ENCODE assay signal across 8 cellular contexts in genomic region chr6:109441069-109441816, GRCh38. TPM values are rescaled to one million over a fixed set of nuclear protein-coding genes. Genes with fewer than 3 reads are reported as not detected.
DNase-seq lines count a peak whose midpoint lies in the region; ATAC-seq and TF ChIP-seq lines count a peak whose summit lies in the region.

No MANE protein-coding gene starts in this region.

- H3K4me3 ChIP-seq in OCI-LY3 (ENCODE audit: low read length) (peak overlapping the region; percentile 92), retinal pigment epithelial cell (ENCODE audit: low read length) (peak overlapping the region; percentile 60)

- no peaks in the 10 kb centered on the region for H4K20me1 ChIP-seq in OCI-LY3 (ENCODE audit: insufficient read depth, low read length)

- POLR2A ChIA-PET in activated naive CD8-positive, alpha-beta T cell treated with anti-CD3 and anti-CD28 coated beads, Interleukin-2, amount 10 ng/mL, durations not matched to agents 7 days and 5 days (lab: Charles Lee): interaction anchor here (0.6 to 5.7 kb wide), 19 partner anchors 9 to 346 kb away, joined by 3 to 84 read pairs (median 5); partner anchors contain the start of genes CD164, CEP57L1, MICAL1 and SESN1

- H2AFZ ChIP-seq in OCI-LY3 (ENCODE audit: low read depth, low read length): peak overlapping the region; percentile 83

- peak; percentile 9 for TF ChIP-seq CTCF in CD14-positive monocyte (IDR thresholded peaks at IDR 0.05)
- no peak for TF ChIP-seq CTCF in OCI-LY3 (IDR thresholded peaks at IDR 0.05; ENCODE audit: low read depth, low read length)
- TF ChIP-seq CTCF in retinal pigment epithelial cell (conservative IDR thresholded peaks at IDR 0.05; ENCODE audit: low read depth, low read length): peak; percentile 30

- H3K9me3 ChIP-seq in OCI-LY3 (ENCODE audit: insufficient read depth, low read length): no peaks in the 10 kb centered on the region

- peak overlapping the region; percentile 96 for H3K4me3 Mint-ChIP-seq in CD14-positive monocyte
- peak overlapping the region; percentile 93 for H3K4me3 Mint-ChIP-seq in activated naive CD8-positive, alpha-beta T cell treated with anti-CD3 and anti-CD28 coated beads, Interleukin-2, amount 10 ng/mL, durations not matched to agents 7 days and 5 days

- ATAC-seq in GM19043 (IDR thresholded peaks at IDR 0.05; ENCODE audit: low read depth, unreplicated experiment) (peak; percentile 14), HG03378 (IDR thresholded peaks at IDR 0.05; ENCODE audit: unreplicated experiment) (peak; percentile 20), left cardiac atrium (peak; percentile 35 to 53)
- ATAC-seq in activated naive CD8-positive, alpha-beta T cell treated with anti-CD3 and anti-CD28 coated beads, Interleukin-2, amount 10 ng/mL, durations not matched to agents 7 days and 5 days (ENCODE audit: low read depth): peak; percentile 12

- peak overlapping the region; percentile 87 to 97 (median 92) for H3K27ac Mint-ChIP-seq in CD14-positive monocyte
- H3K27ac Mint-ChIP-seq in activated naive CD8-positive, alpha-beta T cell treated with anti-CD3 and anti-CD28 coated beads, Interleukin-2, amount 10 ng/mL, durations not matched to agents 7 days and 5 days: peak overlapping the region; percentile 80

- H3K79me2 ChIP-seq in OCI-LY3 (ENCODE audit: low read length): peaks cover 7% of the 10 kb centered on the region; the same call in 1 of the 2 replicates

- H3K4me2 ChIP-seq in OCI-LY3 (ENCODE audit: low read length): peak overlapping the region; percentile 97

- H3K27me3 ChIP-seq in OCI-LY3 (ENCODE audit: low read depth, low read length): no peaks in the 10 kb centered on the region

- DNase-seq in CD14-positive monocyte (ENCODE audit: low spot score) (no peak), left cardiac atrium (peak; percentile 60), retinal pigment epithelial cell (ENCODE audit: low read depth) (no peak), amniotic stem cell (lab: John Stamatoyannopoulos, UW) (no peak)
- DNase-seq in activated naive CD8-positive, alpha-beta T cell treated with anti-CD3 and anti-CD28 coated beads, Interleukin-2, amount 10 ng/mL, durations not matched to agents 7 days and 5 days: peak; percentile 58

- peaks cover 10% of the 10 kb centered on the region for H3K36me3 ChIP-seq in OCI-LY3 (replicated peaks; ENCODE audit: low read depth, low read length)

- intact Hi-C loops in CD14-positive monocyte (cut with micrococcal nuclease): loop anchor here (2.0 to 5.0 kb wide), 2 partner anchors 41 to 56 kb away; partner anchors contain the start of gene ZBTB24 (in 2 of the 2)
- intact Hi-C loops in left cardiac atrium (cut with DNase I): no loop called here

- H3K4me1 ChIP-seq in OCI-LY3 (ENCODE audit: low read length): peaks cover 10% of the 10 kb centered on the region

- peak overlapping the region; percentile 90 for H3K9ac ChIP-seq in OCI-LY3 (ENCODE audit: low read length)

- H3K9me3 Mint-ChIP-seq in CD14-positive monocyte: no peaks in the 10 kb centered on the region
- no peaks in the 10 kb centered on the region for H3K9me3 Mint-ChIP-seq in activated naive CD8-positive, alpha-beta T cell treated with anti-CD3 and anti-CD28 coated beads, Interleukin-2, amount 10 ng/mL, durations not matched to agents 7 days and 5 days

- H3K27ac ChIP-seq in OCI-LY3 (ENCODE audit: low read length): peak overlapping the region; percentile 49

- H3K36me3 Mint-ChIP-seq in CD14-positive monocyte: peaks cover 35 to 38% of the 10 kb centered on the region in 2 donors
- peaks cover 13% of the 10 kb centered on the region for H3K36me3 Mint-ChIP-seq in activated naive CD8-positive, alpha-beta T cell treated with anti-CD3 and anti-CD28 coated beads, Interleukin-2, amount 10 ng/mL, durations not matched to agents 7 days and 5 days

- H3K27me3 Mint-ChIP-seq in CD14-positive monocyte (ENCODE audit: low read depth in 3 of 3): peaks cover 1 to 9% (median 4%) of the 10 kb centered on the region in 3 donors
- no peaks in the 10 kb centered on the region for H3K27me3 Mint-ChIP-seq in activated naive CD8-positive, alpha-beta T cell treated with anti-CD3 and anti-CD28 coated beads, Interleukin-2, amount 10 ng/mL, durations not matched to agents 7 days and 5 days

- peaks cover 28% of the 10 kb centered on the region for H3K4me1 Mint-ChIP-seq in CD14-positive monocyte
- H3K4me1 Mint-ChIP-seq in activated naive CD8-positive, alpha-beta T cell treated with anti-CD3 and anti-CD28 coated beads, Interleukin-2, amount 10 ng/mL, durations not matched to agents 7 days and 5 days: peaks cover 16% of the 10 kb centered on the region

RNA-seq across cellular contexts. Expression of gene SMPD2, which starts 0.7 kb away (rescaled TPM):
- 10 to 100 TPM in 1 of 2 donors, 1 to 10 TPM in 1; 9.5 to 12.3 TPM for polyA plus RNA-seq in CD14-positive monocyte
- total RNA-seq in activated naive CD8-positive, alpha-beta T cell treated with anti-CD3 and anti-CD28 coated beads, Interleukin-2, amount 10 ng/mL, durations not matched to agents 7 days and 5 days: 10 to 100 TPM; 15.6 to 16.6 TPM
- total RNA-seq in left cardiac atrium: 1 to 10 TPM; 4.8 to 5.7 TPM

RNA-seq across cellular contexts. Expression of gene PPIL6, which starts 0.8 kb away (rescaled TPM):
- polyA plus RNA-seq in CD14-positive monocyte: under 1 TPM; 0.14 to 0.28 TPM
- under 1 TPM; 0.17 to 0.53 TPM for total RNA-seq in activated naive CD8-positive, alpha-beta T cell treated with anti-CD3 and anti-CD28 coated beads, Interleukin-2, amount 10 ng/mL, durations not matched to agents 7 days and 5 days
- 1 to 10 TPM; 3.0 to 3.5 TPM for total RNA-seq in left cardiac atrium

RNA-seq across cellular contexts. Expression of gene MICAL1, which starts 14.3 kb away (rescaled TPM):
- polyA plus RNA-seq in CD14-positive monocyte: 10 to 100 TPM in 1 of 2 donors, 1 to 10 TPM in 1; 7.5 to 13.2 TPM
- 10 to 100 TPM; 80.4 to 81.5 TPM for total RNA-seq in activated naive CD8-positive, alpha-beta T cell treated with anti-CD3 and anti-CD28 coated beads, Interleukin-2, amount 10 ng/mL, durations not matched to agents 7 days and 5 days
- 1 to 10 TPM; 9.8 to 9.9 TPM for total RNA-seq in left cardiac atrium

RNA-seq across cellular contexts. Expression of gene ZBTB24, which starts 41.8 kb away (rescaled TPM):
- polyA plus RNA-seq in CD14-positive monocyte: 1 to 10 TPM; 3.4 to 4.7 TPM
- 10 to 100 TPM; 19.7 to 20.0 TPM for total RNA-seq in activated naive CD8-positive, alpha-beta T cell treated with anti-CD3 and anti-CD28 coated beads, Interleukin-2, amount 10 ng/mL, durations not matched to agents 7 days and 5 days
- total RNA-seq in left cardiac atrium: 1 to 10 TPM; 3.3 to 3.9 TPM

RNA-seq across cellular contexts. Expression of gene CD164, which starts 59.0 kb away (rescaled TPM):
- 100 to 1,000 TPM; 272 to 392 TPM for polyA plus RNA-seq in CD14-positive monocyte
- 100 to 1,000 TPM; 250 to 252 TPM for total RNA-seq in activated naive CD8-positive, alpha-beta T cell treated with anti-CD3 and anti-CD28 coated beads, Interleukin-2, amount 10 ng/mL, durations not matched to agents 7 days and 5 days
- 100 to 1,000 TPM; 132 to 170 TPM for total RNA-seq in left cardiac atrium

Comparison
In these comparisons a context has a peak if more than half of its experiments do, and no peak if none do; other contexts are left out.
1. DNase-seq: peak in activated naive CD8-positive, alpha-beta T cell treated with anti-CD3 and anti-CD28 coated beads, Interleukin-2, amount 10 ng/mL, durations not matched to agents 7 days and 5 days (single experiment) and left cardiac atrium (single experiment); none in CD14-positive monocyte (single experiment), retinal pigment epithelial cell (single experiment) and amniotic stem cell (single experiment).
2. RNA of gene MICAL1, which starts 14.3 kb away (total RNA-seq): 80.4 to 81.5 TPM in activated naive CD8-positive, alpha-beta T cell treated with anti-CD3 and anti-CD28 coated beads, Interleukin-2, amount 10 ng/mL, durations not matched to agents 7 days and 5 days; 9.8 to 9.9 TPM in left cardiac atrium; every median in the first group is over 4 times any median in the second.
3. intact Hi-C loops: an anchor here in CD14-positive monocyte (2.0 to 5.0 kb wide); none called in left cardiac atrium.
4. Peak in every context shown above with its lines, with median percentiles within 50 percentile points of each other: ATAC-seq.